10 cellular contexts compared by ENCODE assay signal in genomic region chr12:96397756-96398421, GRCh38. TPM values are rescaled to one million over a fixed set of nuclear protein-coding genes. Genes with fewer than 3 reads are reported as not detected.
DNase-seq lines count a peak whose midpoint lies in the region; ATAC-seq, FAIRE-seq and TF ChIP-seq lines count a peak whose summit lies in the region.
"Had no signal": no experiment of that assay in that cellular context is flagged by ENCODE, and none has a peak within 500 bp of the region (broad histone marks: within the 10 kb centered on the region; RNA-seq: fewer than 3 reads in every experiment).

No MANE protein-coding gene starts in this region.

- H3K4me3 ChIP-seq in gastroesophageal sphincter: peak overlapping the region; percentile 85 to 90

- peaks cover 47% of the 10 kb centered on the region for H3K4me1 Mint-ChIP-seq in activated B cell treated with CpG ODN at 0.5 μM for 24 hours
- H3K4me1 Mint-ChIP-seq in stimulated activated effector memory CD8-positive, alpha-beta T cell treated with anti-CD3 and anti-CD28 coated beads, Interleukin-12 subunit alpha, Interleukin-12 subunit beta, amount 100 ng/mL, for 72 hours: peaks cover 31% of the 10 kb centered on the region

- H3K27me3 ChIP-seq in gastroesophageal sphincter: no peaks in the 10 kb centered on the region
- H3K27me3 ChIP-seq: pancreas had no signal

- H3K4me3 Mint-ChIP-seq in activated B cell treated with CpG ODN at 0.5 μM for 24 hours: peak overlapping the region; percentile 95
- peak overlapping the region; percentile 85 for H3K4me3 Mint-ChIP-seq in stimulated activated effector memory CD8-positive, alpha-beta T cell treated with anti-CD3 and anti-CD28 coated beads, Interleukin-12 subunit alpha, Interleukin-12 subunit beta, amount 100 ng/mL, for 72 hours

- 7 to 11% methylated on average over 4 of the region's 4 CpGs for WGBS in gastroesophageal sphincter (ENCODE audit: low coverage in 1 of 2), 2 donors

- no peaks in the 10 kb centered on the region for H3K9me3 Mint-ChIP-seq in activated B cell treated with CpG ODN at 0.5 μM for 24 hours
- H3K9me3 Mint-ChIP-seq in stimulated activated effector memory CD8-positive, alpha-beta T cell treated with anti-CD3 and anti-CD28 coated beads, Interleukin-12 subunit alpha, Interleukin-12 subunit beta, amount 100 ng/mL, for 72 hours: no peaks in the 10 kb centered on the region

- intact Hi-C loops in activated B cell treated with CpG ODN at 0.5 μM for 24 hours (cut with micrococcal nuclease): loop anchor here (5.0 kb wide), 2 partner anchors 71 to 106 kb away; no protein-coding TSS in a partner anchor

- no peak for TF ChIP-seq POLR2A in gastroesophageal sphincter (IDR thresholded peaks at IDR 0.05)

- CTCF ChIA-PET in activated B cell treated with CpG ODN at 0.5 μM for 24 hours (lab: Charles Lee): interaction anchor here (1.9 to 4.0 kb wide), 2 partner anchors 10 to 119 kb away, joined by 5 to 38 read pairs; no protein-coding TSS in a partner anchor

- no peaks in the 10 kb centered on the region for H3K36me3 ChIP-seq in gastroesophageal sphincter
- H3K36me3 ChIP-seq: pancreas had no signal

- POLR2A ChIA-PET in activated B cell treated with CpG ODN at 0.5 μM for 24 hours (lab: Charles Lee): interaction anchor here (0.7 to 3.1 kb wide), 4 partner anchors 10 to 1397 kb away, joined by 3 to 29 read pairs (median 15); partner anchors contain the start of gene CFAP54

- peaks cover 0 to 56% (median 3%) of the 10 kb centered on the region in 3 donors for H3K4me1 ChIP-seq in gastroesophageal sphincter

- no peaks in the 10 kb centered on the region for H3K27me3 Mint-ChIP-seq in activated B cell treated with CpG ODN at 0.5 μM for 24 hours

- ATAC-seq in activated B cell treated with CpG ODN at 0.5 μM for 24 hours (ENCODE audit: low read depth): no peak
- ATAC-seq in gastroesophageal sphincter: no peak
- ATAC-seq in stimulated activated effector memory CD8-positive, alpha-beta T cell treated with anti-CD3 and anti-CD28 coated beads, Interleukin-12 subunit alpha, Interleukin-12 subunit beta, amount 100 ng/mL, for 72 hours: no peak
- no peak for ATAC-seq in GM18861 (IDR thresholded peaks at IDR 0.05; ENCODE audit: unreplicated experiment)
- ATAC-seq: pancreas had no signal

- no peak for FAIRE-seq in frontal cortex (lab: Jason Lieb, UNC)
- FAIRE-seq: A204.1, pancreas had no signal

- peak; percentile 31 for DNase-seq in NCI-H1694 treated with DMSO at 0.1 percent for 48 hours (lab: John Stamatoyannopoulos, UW)
- no peak for DNase-seq in NCI-H1694 (lab: John Stamatoyannopoulos, UW)
- no peak for DNase-seq in activated B cell treated with CpG ODN at 0.5 μM for 24 hours
- no peak for DNase-seq in stimulated activated effector memory CD8-positive, alpha-beta T cell treated with anti-CD3 and anti-CD28 coated beads, Interleukin-12 subunit alpha, Interleukin-12 subunit beta, amount 100 ng/mL, for 72 hours (ENCODE audit: low spot score in 2 of 2)
- no peak for DNase-seq in glomerular visceral epithelial cell (ENCODE audit: extremely low spot score)
- no peak for DNase-seq in frontal cortex (ENCODE audit: low spot score in 2 of 2)
- DNase-seq: pancreas had no signal

- TF ChIP-seq EP300 in gastroesophageal sphincter (IDR thresholded peaks at IDR 0.05): no peak

- no peak for TF ChIP-seq CTCF in activated B cell treated with CpG ODN at 0.5 μM for 24 hours (IDR thresholded peaks at IDR 0.05)
- TF ChIP-seq CTCF in gastroesophageal sphincter (IDR thresholded peaks at IDR 0.05): no peak

- H3K27ac ChIP-seq in gastroesophageal sphincter: peak overlapping the region; percentile 98 to 100 (median 98)

- H3K27ac Mint-ChIP-seq in activated B cell treated with CpG ODN at 0.5 μM for 24 hours: peak overlapping the region; percentile 88
- H3K27ac Mint-ChIP-seq in stimulated activated effector memory CD8-positive, alpha-beta T cell treated with anti-CD3 and anti-CD28 coated beads, Interleukin-12 subunit alpha, Interleukin-12 subunit beta, amount 100 ng/mL, for 72 hours: peak overlapping the region; percentile 92

- no peaks in the 10 kb centered on the region for H3K9me3 ChIP-seq in gastroesophageal sphincter
- H3K9me3 ChIP-seq: pancreas had no signal

- peaks cover 6% of the 10 kb centered on the region for H3K36me3 Mint-ChIP-seq in activated B cell treated with CpG ODN at 0.5 μM for 24 hours (ENCODE audit: low read depth)
- H3K36me3 Mint-ChIP-seq in stimulated activated effector memory CD8-positive, alpha-beta T cell treated with anti-CD3 and anti-CD28 coated beads, Interleukin-12 subunit alpha, Interleukin-12 subunit beta, amount 100 ng/mL, for 72 hours: peaks cover 30% of the 10 kb centered on the region

RNA-seq across cellular contexts. Expression of gene CDK17, which starts 2.4 kb away (rescaled TPM):
- total RNA-seq in activated B cell treated with CpG ODN at 0.5 μM for 24 hours: 52.1 and 57.3 TPM in 2 replicates
- total RNA-seq in gastroesophageal sphincter: 10 to 100 TPM; 54.4 to 77.9 (median 62.9) TPM
- total RNA-seq in frontal cortex: 132 TPM
